ENCODE assay signal across 18 cellular contexts in genomic region chr2:191322838-191323506, GRCh38.
A peak's percentile ranks its signal among the peaks of the same experiment; 100 is the strongest.
DNase-seq lines count a peak whose midpoint lies in the region; ATAC-seq, FAIRE-seq and TF ChIP-seq lines count a peak whose summit lies in the region.
"Had no signal": no experiment of that assay in that cellular context is flagged by ENCODE, and none has a peak within 500 bp of the region (broad histone marks: within the 10 kb centered on the region; RNA-seq: fewer than 3 reads in every experiment).

No MANE protein-coding gene starts in this region.

- peak; percentile 52 for FAIRE-seq in GM19239 (lab: Jason Lieb, UNC)
- FAIRE-seq in pancreas (lab: Jason Lieb, UNC): no peak
- FAIRE-seq: H54 had no signal

- H3K27me3 ChIP-seq in HUES64 (ENCODE audit: insufficient read depth, low read length) (no peaks in the 10 kb centered on the region), pancreas (no peaks in the 10 kb centered on the region)
- H3K27me3 ChIP-seq in naive thymus-derived CD4-positive, alpha-beta T cell (ENCODE audit: control insufficient read depth in 2 of 2, insufficient read depth in 2 of 2, low read length in 2 of 2): no peaks in the 10 kb centered on the region
- H3K27me3 ChIP-seq: gastroesophageal sphincter, upper lobe of left lung had no signal

- H3K4me3 Mint-ChIP-seq in neural crest cell: peak overlapping the region; percentile 8
- no peak overlapping the region for H3K4me3 Mint-ChIP-seq in naive thymus-derived CD4-positive, alpha-beta T cell
- H3K4me3 Mint-ChIP-seq: natural killer cell; stimulated activated naive B cell treated with anti-CD40 and anti-IgM and Interleukin-4, amounts not matched to agents 10 μg/mL and 1 μg/mL and 100 μg/mL, for 72 hours had no signal

- H3K9me3 Mint-ChIP-seq in neural crest cell: peaks cover 5% of the 10 kb centered on the region
- peaks cover 0 to 7% (median 4%) of the 10 kb centered on the region in 11 donors for H3K9me3 Mint-ChIP-seq in naive thymus-derived CD4-positive, alpha-beta T cell

- TF ChIP-seq CTCF in choroid plexus epithelial cell (conservative IDR thresholded peaks at IDR 0.05; ENCODE audit: low read depth, low read length): no peak
- no peak for TF ChIP-seq CTCF in neural crest cell (conservative IDR thresholded peaks at IDR 0.05)
- TF ChIP-seq CTCF in pancreas (IDR thresholded peaks at IDR 0.05): no peak

- no peak overlapping the region for H3K9ac ChIP-seq in HUES64 (ENCODE audit: low read depth, low read length)

- intact Hi-C loops in naive thymus-derived CD4-positive, alpha-beta T cell (cut with micrococcal nuclease): no loop called here
- intact Hi-C loops in pancreas (cut with DNase I): no loop called here

- DNase-seq in GM19239 (ENCODE audit: insufficient read length, low spot score) (no peak), choroid plexus epithelial cell (ENCODE audit: low read depth) (peak; percentile 43), neural crest cell (ENCODE audit: low read depth, low spot score) (no peak), hippocampal formation (lab: John Stamatoyannopoulos, UW) (no peak), pancreas (no peak)
- DNase-seq in naive thymus-derived CD4-positive, alpha-beta T cell: no peak
- DNase-seq: activated effector memory CD4-positive, alpha-beta T cell treated with Interleukin-2 at 50 U/mL for 16 hours; amygdala; C1 segment of cervical spinal cord; natural killer cell; NCI-H1436 treated with DMSO at 0.1 percent for 48 hours; stimulated activated naive B cell treated with anti-CD40 and anti-IgM and Interleukin-4, amounts not matched to agents 10 μg/mL and 1 μg/mL and 100 μg/mL, for 72 hours; upper lobe of left lung had no signal

- 86% methylated on average over 1 of the region's 2 CpGs for WGBS in HUES64
- 89 to 90% methylated on average over 2 of the region's 2 CpGs for WGBS in pancreas, 2 donors

- POLR2A ChIA-PET in naive thymus-derived CD4-positive, alpha-beta T cell (lab: Charles Lee): no interaction called here

- H3K27me3 Mint-ChIP-seq in neural crest cell (ENCODE audit: low read depth): no peaks in the 10 kb centered on the region
- H3K27me3 Mint-ChIP-seq in naive thymus-derived CD4-positive, alpha-beta T cell: peaks cover 0 to 17% (median 7%) of the 10 kb centered on the region in 5 donors
- H3K27me3 Mint-ChIP-seq: stimulated activated naive B cell treated with anti-CD40 and anti-IgM and Interleukin-4, amounts not matched to agents 10 μg/mL and 1 μg/mL and 100 μg/mL, for 72 hours had no signal

- ATAC-seq in GM19035 (IDR thresholded peaks at IDR 0.05; ENCODE audit: unreplicated experiment) (no peak), pancreas (no peak)
- no peak for ATAC-seq in naive thymus-derived CD4-positive, alpha-beta T cell
- ATAC-seq: gastroesophageal sphincter, natural killer cell had no signal

- CTCF ChIA-PET in naive thymus-derived CD4-positive, alpha-beta T cell (lab: Charles Lee): no interaction called here

- H3K27ac Mint-ChIP-seq in neural crest cell (ENCODE audit: unreplicated experiment): peak overlapping the region; percentile 22
- H3K27ac Mint-ChIP-seq in naive thymus-derived CD4-positive, alpha-beta T cell: peak overlapping the region in 1 of 9 donors; percentile 28
- H3K27ac Mint-ChIP-seq: natural killer cell; stimulated activated naive B cell treated with anti-CD40 and anti-IgM and Interleukin-4, amounts not matched to agents 10 μg/mL and 1 μg/mL and 100 μg/mL, for 72 hours had no signal

- peaks cover 54% of the 10 kb centered on the region for H3K4me1 ChIP-seq in HUES64 (ENCODE audit: insufficient read depth, low read length)
- H3K4me1 ChIP-seq in naive thymus-derived CD4-positive, alpha-beta T cell (ENCODE audit: control insufficient read depth in 2 of 2, insufficient read depth in 2 of 2, low read length in 2 of 2): peaks cover 0 to 12% of the 10 kb centered on the region in 2 donors
- peaks cover 8 to 25% (median 12%) of the 10 kb centered on the region in 3 donors for H3K4me1 ChIP-seq in pancreas

- H3K27ac ChIP-seq in HUES64 (ENCODE audit: low read depth, low read length) (peak overlapping the region; percentile 65), pancreas (no peak overlapping the region)
- H3K27ac ChIP-seq in naive thymus-derived CD4-positive, alpha-beta T cell (ENCODE audit: low read depth, low read length): no peak overlapping the region
- H3K27ac ChIP-seq: gastroesophageal sphincter had no signal

- peaks cover 72% of the 10 kb centered on the region for H3K4me1 Mint-ChIP-seq in neural crest cell
- peaks cover 14 to 28% (median 22%) of the 10 kb centered on the region in 7 donors for H3K4me1 Mint-ChIP-seq in naive thymus-derived CD4-positive, alpha-beta T cell

- H3K9me3 ChIP-seq in HUES64 (ENCODE audit: insufficient read depth, low read depth, low read length) (peaks cover 9% of the 10 kb centered on the region), pancreas (no peaks in the 10 kb centered on the region)
- H3K9me3 ChIP-seq in naive thymus-derived CD4-positive, alpha-beta T cell (ENCODE audit: control insufficient read depth in 2 of 3, low read length in 3 of 3): no peaks in the 10 kb centered on the region
- H3K9me3 ChIP-seq: gastroesophageal sphincter, upper lobe of left lung had no signal

- H3K36me3 ChIP-seq in HUES64 (ENCODE audit: insufficient read depth, low read length) (no peaks in the 10 kb centered on the region), pancreas (no peaks in the 10 kb centered on the region)
- H3K36me3 ChIP-seq in naive thymus-derived CD4-positive, alpha-beta T cell (ENCODE audit: control insufficient read depth in 2 of 3, insufficient read depth in 3 of 3, low read length in 3 of 3): no peaks in the 10 kb centered on the region
- H3K36me3 ChIP-seq: gastroesophageal sphincter, upper lobe of left lung had no signal

- H3K36me3 Mint-ChIP-seq in neural crest cell (ENCODE audit: low read depth): peaks cover 23% of the 10 kb centered on the region
- peaks cover 0 to 5% (median 4%) of the 10 kb centered on the region in 5 donors for H3K36me3 Mint-ChIP-seq in naive thymus-derived CD4-positive, alpha-beta T cell

- H3K4me3 ChIP-seq in HUES64 (ENCODE audit: low read length): no peak overlapping the region
- no peak overlapping the region for H3K4me3 ChIP-seq in choroid plexus epithelial cell (ENCODE audit: low read depth, low read length)
- no peak overlapping the region for H3K4me3 ChIP-seq in naive thymus-derived CD4-positive, alpha-beta T cell (ENCODE audit: low read length)
- no peak overlapping the region for H3K4me3 ChIP-seq in pancreas
- H3K4me3 ChIP-seq: gastroesophageal sphincter, lung, upper lobe of left lung had no signal
